16 cellular contexts compared by ENCODE assay signal in the genomic region with DNA sequence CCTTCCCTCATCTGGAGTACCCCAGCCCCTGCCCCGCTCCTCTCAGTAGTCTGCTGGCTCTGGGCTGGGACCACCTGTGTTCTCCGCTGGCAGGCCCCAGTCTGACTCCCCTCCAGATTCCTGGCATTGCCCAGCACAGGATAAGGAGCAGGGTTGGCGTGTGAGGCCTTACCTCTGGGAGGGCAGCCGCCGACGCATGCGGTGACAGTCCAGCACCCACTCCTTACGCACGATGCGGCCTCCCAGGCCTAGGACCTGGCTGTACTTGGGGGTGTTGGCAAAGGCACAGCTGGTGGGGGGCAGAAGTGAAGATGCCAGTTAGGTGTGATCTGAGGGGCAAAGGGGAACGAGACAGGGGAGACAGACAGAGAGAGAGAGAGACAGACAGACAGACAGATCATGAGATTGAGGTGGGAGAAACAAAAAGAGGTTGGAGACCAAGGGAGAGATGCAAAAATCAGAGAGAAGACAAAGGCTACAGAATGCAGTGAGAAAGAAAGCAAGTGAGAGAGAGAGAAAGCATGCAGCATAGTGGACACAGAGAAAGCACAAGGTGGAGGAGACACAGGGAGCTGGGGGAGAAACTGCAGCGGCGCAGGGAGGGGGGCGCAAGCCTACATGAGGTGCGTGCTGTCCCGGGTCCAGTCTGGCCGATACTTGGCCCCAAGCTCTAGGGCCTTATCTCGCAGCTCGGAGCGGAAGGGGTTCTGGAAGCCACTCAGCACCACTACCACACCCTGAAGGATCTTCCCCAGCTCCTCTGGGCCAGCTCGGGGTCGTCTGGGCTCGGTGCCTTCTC.
"Had no signal": no experiment of that assay in that cellular context is flagged by ENCODE, and none has a peak within 500 bp of the region (broad histone marks: within the 10 kb centered on the region; RNA-seq: fewer than 3 reads in every experiment).

No MANE protein-coding gene starts in this region.

- H3K27ac ChIP-seq: coronary artery, epithelial cell of prostate, gastroesophageal sphincter, neutrophil, right atrium auricular region, SJSA1 had no signal

- ATAC-seq: activated CD8-positive, alpha-beta T cell treated with anti-CD3 and anti-CD28 coated beads for 36 hours; gastroesophageal sphincter; stimulated activated memory B cell treated with anti-CD40 and anti-IgM and Interleukin-4, amounts not matched to agents 10 μg/mL and 1 μg/mL and 100 μg/mL, for 72 hours had no signal

- H3K4me1 ChIP-seq: gastroesophageal sphincter, right atrium auricular region, SJSA1 had no signal

- H3K9me3 ChIP-seq: gastroesophageal sphincter, neutrophil, right atrium auricular region, SJSA1 had no signal

- H3K9me3 Mint-ChIP-seq: activated CD8-positive, alpha-beta T cell treated with anti-CD3 and anti-CD28 coated beads for 36 hours; stimulated activated memory B cell treated with anti-CD40 and anti-IgM and Interleukin-4, amounts not matched to agents 10 μg/mL and 1 μg/mL and 100 μg/mL, for 72 hours; type B pancreatic cell had no signal

- DNase-seq: activated CD4-positive, alpha-beta T cell treated with anti-CD3 and anti-CD28 coated beads for 1 hour; activated CD8-positive, alpha-beta memory T cell treated with anti-CD3 and anti-CD28 coated beads, Interleukin-2, amount 50 U/mL, for 4 hours; activated CD8-positive, alpha-beta T cell treated with anti-CD3 and anti-CD28 coated beads for 36 hours; caudate nucleus; effector CD8-positive, alpha-beta T cell; kidney glomerular epithelial cell; SW 1271 had no signal

- H3K27me3 Mint-ChIP-seq: activated CD8-positive, alpha-beta T cell treated with anti-CD3 and anti-CD28 coated beads for 36 hours; stimulated activated memory B cell treated with anti-CD40 and anti-IgM and Interleukin-4, amounts not matched to agents 10 μg/mL and 1 μg/mL and 100 μg/mL, for 72 hours; type B pancreatic cell had no signal

- H3K4me3 ChIP-seq: coronary artery, gastroesophageal sphincter, right atrium auricular region, SJSA1, smooth muscle cell had no signal

- H3K27ac Mint-ChIP-seq: activated CD8-positive, alpha-beta T cell treated with anti-CD3 and anti-CD28 coated beads for 36 hours; stimulated activated memory B cell treated with anti-CD40 and anti-IgM and Interleukin-4, amounts not matched to agents 10 μg/mL and 1 μg/mL and 100 μg/mL, for 72 hours; type B pancreatic cell had no signal

- H3K4me3 Mint-ChIP-seq: activated CD8-positive, alpha-beta T cell treated with anti-CD3 and anti-CD28 coated beads for 36 hours; stimulated activated memory B cell treated with anti-CD40 and anti-IgM and Interleukin-4, amounts not matched to agents 10 μg/mL and 1 μg/mL and 100 μg/mL, for 72 hours; type B pancreatic cell had no signal
